Comparison of ENCODE assay signal across 2 cellular contexts in genomic region chr14:77003960-77004710, GRCh38.
A peak's percentile ranks its signal among the peaks of the same experiment; 100 is the strongest.
TF ChIP-seq lines count a peak whose summit lies in the region.

No MANE protein-coding gene starts in this region.

TF ChIP-seq in liver, 16 proteins besides CTCF, POLR2A, EP300 and RAD21:
- TF ChIP-seq ATF3 (IDR thresholded peaks at IDR 0.05) (no peak), RXRA (IDR thresholded peaks at IDR 0.05) (peak; percentile 48 to 63), JUND (IDR thresholded peaks at IDR 0.05) (peak in 1 of 2 donors; percentile 17), HNF4A (conservative IDR thresholded peaks at IDR 0.05) (peak; percentile 53 to 57), YY1 (IDR thresholded peaks at IDR 0.05) (peak; percentile 46), GABPA (IDR thresholded peaks at IDR 0.05 in 1 of 2, conservative IDR thresholded peaks at IDR 0.05 in 1 of 2) (no peak), SP1 (IDR thresholded peaks at IDR 0.05) (peak; percentile 27), FOXA2 (IDR thresholded peaks at IDR 0.05) (peak; percentile 65), EGR1 (IDR thresholded peaks at IDR 0.05; ENCODE audit: low read depth in 2 of 2) (no peak)
- TF ChIP-seq, protein P1, sequence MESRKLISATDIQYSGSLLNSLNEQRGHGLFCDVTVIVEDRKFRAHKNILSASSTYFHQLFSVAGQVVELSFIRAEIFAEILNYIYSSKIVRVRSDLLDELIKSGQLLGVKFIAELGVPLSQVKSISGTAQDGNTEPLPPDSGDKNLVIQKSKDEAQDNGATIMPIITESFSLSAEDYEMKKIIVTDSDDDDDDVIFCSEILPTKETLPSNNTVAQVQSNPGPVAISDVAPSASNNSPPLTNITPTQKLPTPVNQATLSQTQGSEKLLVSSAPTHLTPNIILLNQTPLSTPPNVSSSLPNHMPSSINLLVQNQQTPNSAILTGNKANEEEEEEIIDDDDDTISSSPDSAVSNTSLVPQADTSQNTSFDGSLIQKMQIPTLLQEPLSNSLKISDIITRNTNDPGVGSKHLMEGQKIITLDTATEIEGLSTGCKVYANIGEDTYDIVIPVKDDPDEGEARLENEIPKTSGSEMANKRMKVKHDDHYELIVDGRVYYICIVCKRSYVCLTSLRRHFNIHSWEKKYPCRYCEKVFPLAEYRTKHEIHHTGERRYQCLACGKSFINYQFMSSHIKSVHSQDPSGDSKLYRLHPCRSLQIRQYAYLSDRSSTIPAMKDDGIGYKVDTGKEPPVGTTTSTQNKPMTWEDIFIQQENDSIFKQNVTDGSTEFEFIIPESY (IDR thresholded peaks at IDR 0.05): no peak
TF ChIP-seq in liver: peak in this region for 6.

TF ChIP-seq in HepG2, 621 proteins besides CTCF, POLR2A, EP300 and RAD21:
- no peak for TF ChIP-seq ZNF136 (CRISPR knock-in tag; IDR thresholded peaks at IDR 0.05; ENCODE audit: low read depth)
